Comparison of ENCODE assay signal across 8 cellular contexts in genomic region chr9:34126207-34127034, GRCh38. TPM values are rescaled to one million over a fixed set of nuclear protein-coding genes. Genes with fewer than 3 reads are reported as not detected.
DNase-seq lines count a peak whose midpoint lies in the region; ATAC-seq and TF ChIP-seq lines count a peak whose summit lies in the region.

DCAF12 (minus strand) TSS chr9:34126698; CDS start chr9:34126431, 267 bp downstream.

- H3K4me1 ChIP-seq in PC-9 (replicated peaks; ENCODE audit: insufficient read depth) = peaks cover 14% of the 10 kb centered on the region
- peaks cover 37% of the 10 kb centered on the region for H3K4me1 ChIP-seq in muscle layer of colon (ENCODE audit: insufficient read depth, low read length)

- H3K4me1 Mint-ChIP-seq in IgD-negative memory B cell = peaks cover 23 to 40% (median 37%) of the 10 kb centered on the region in 3 donors

- peak within 1 kb of the TSS; percentile 94 for H3K9ac ChIP-seq in muscle layer of colon (ENCODE audit: low read length)

- peaks cover 0 to 3% (median 2%) of the 10 kb centered on the region in 3 donors for H3K9me3 Mint-ChIP-seq in IgD-negative memory B cell

- CTCF ChIA-PET in PC-9 (lab: Charles Lee) = interaction anchor here (0.6 to 0.7 kb wide), 2 partner anchors 13 to 82 kb away, joined by 3 read pairs; no protein-coding TSS in a partner anchor

- H4K20me1 ChIP-seq in PC-9 (ENCODE audit: insufficient read depth) = peaks cover 9% of the 10 kb centered on the region

- no peaks in the 10 kb centered on the region for H3K9me2 ChIP-seq in PC-9 (ENCODE audit: insufficient read depth)

- H3K4me3 ChIP-seq in PC-9 (peak within 1 kb of the TSS; percentile 97), muscle layer of colon (ENCODE audit: low read depth in 1 of 2, low read length in 2 of 2) (peak within 1 kb of the TSS; percentile 91 to 97)

- H3K27me3 Mint-ChIP-seq in IgD-negative memory B cell = peaks cover 36% of the 10 kb centered on the region

- H3K79me2 ChIP-seq in PC-9 (ENCODE audit: low read depth) = peaks cover 44% of the 10 kb centered on the region

- ATAC-seq in GM21529 (IDR thresholded peaks at IDR 0.05; ENCODE audit: unreplicated experiment) (peak; percentile 78), esophagus mucosa (peak; percentile 95)

- no peak for TF ChIP-seq CTCF in PC-9 (conservative IDR thresholded peaks at IDR 0.05)

- intact Hi-C loops in PC-9 (cut with micrococcal nuclease; ENCODE audit: unreplicated experiment) = loop anchor here (1.0 to 5.0 kb wide), 3 partner anchors 50 to 126 kb away; no protein-coding TSS in a partner anchor

- H3K36me3 ChIP-seq in PC-9 (ENCODE audit: low read depth) (peaks cover 9% of the 10 kb centered on the region), muscle layer of colon (ENCODE audit: insufficient read depth, low read length) (peaks cover 23% of the 10 kb centered on the region)

- H2AFZ ChIP-seq in PC-9 = peak within 1 kb of the TSS; percentile 95

- H3K27ac Mint-ChIP-seq in IgD-negative memory B cell = peak within 1 kb of the TSS; percentile 53 to 95 (median 69)

- no peaks in the 10 kb centered on the region for H3K36me3 Mint-ChIP-seq in IgD-negative memory B cell

- H3K27me3 ChIP-seq in PC-9 (ENCODE audit: insufficient read depth, low read depth) = no peaks in the 10 kb centered on the region
- H3K27me3 ChIP-seq in muscle layer of colon (ENCODE audit: control insufficient read depth in 1 of 2, insufficient read depth in 2 of 2, low read length in 2 of 2) = no peaks in the 10 kb centered on the region

- POLR2A ChIA-PET in PC-9 (lab: Charles Lee; ENCODE audit: unreplicated experiment) = interaction anchor here (0.6 to 1.1 kb wide), 3 partner anchors 19 to 337 kb away, joined by 3 to 4 read pairs (median 3); partner anchors contain the start of gene UBAP1

- BruUV-seq in PC-9 (replicated peaks; lab: Mats Ljungman, UMichigan) = no TSS peak

- H3K4me2 ChIP-seq in PC-9 = peak within 1 kb of the TSS; percentile 98

- peak within 1 kb of the TSS; percentile 67 to 96 (median 90) for H3K4me3 Mint-ChIP-seq in IgD-negative memory B cell

- H3F3A ChIP-seq in PC-9 (ENCODE audit: insufficient read depth, low read depth) = no peaks in the 10 kb centered on the region

- DNase-seq in DMS153 treated with DMSO at 0.1 percent for 48 hours (lab: John Stamatoyannopoulos, UW; ENCODE audit: unreplicated experiment) (peak; percentile 87), PC-9 (peak; percentile 74 to 82)
- DNase-seq in activated T-cell treated with anti-CD3 and anti-CD28 coated beads, Interleukin-2, amount 50 U/mL, for 48 hours = peak; percentile 94
- DNase-seq in stimulated activated CD8-positive, alpha-beta memory T cell treated with anti-CD3 and anti-CD28 coated beads, Interleukin-7, amount 100 ng/mL, for 1 hour (ENCODE audit: low read depth in 2 of 2) = peak; percentile 71 to 73

- H3K27ac ChIP-seq in PC-9 (peak within 1 kb of the TSS; percentile 71), muscle layer of colon (ENCODE audit: low read depth, low read length) (peak within 1 kb of the TSS; percentile 97)

- H3K9me3 ChIP-seq in PC-9 (ENCODE audit: insufficient read depth, low read depth) (no peaks in the 10 kb centered on the region), muscle layer of colon (ENCODE audit: low read length) (no peaks in the 10 kb centered on the region)

RNA-seq across cellular contexts. Expression of gene DCAF12, which starts in this region (rescaled TPM):
- 1.4 TPM for polyA plus RNA-seq in IgD-negative memory B cell
- total RNA-seq in PC-9 (2021) = 18.1 and 23.4 TPM in 2 replicates
- total RNA-seq in esophagus mucosa = 39.5 TPM

Comparison
In these comparisons a context has a peak if more than half of its experiments do, and no peak if none do; other contexts are left out.
1. Peak in every context shown above with its lines: DNase-seq, ATAC-seq, H3K4me3 ChIP-seq and H3K27ac ChIP-seq.